Comparison of ENCODE assay signal across 1 cellular context in genomic region chr9:86285247-86285646, GRCh38.
TF ChIP-seq lines count a peak whose summit lies in the region.

No MANE protein-coding gene starts in this region.

TF ChIP-seq in WTC11, 78 proteins besides CTCF, POLR2A, EP300 and RAD21 (continued from another document):
- TF ChIP-seq, protein P1, sequence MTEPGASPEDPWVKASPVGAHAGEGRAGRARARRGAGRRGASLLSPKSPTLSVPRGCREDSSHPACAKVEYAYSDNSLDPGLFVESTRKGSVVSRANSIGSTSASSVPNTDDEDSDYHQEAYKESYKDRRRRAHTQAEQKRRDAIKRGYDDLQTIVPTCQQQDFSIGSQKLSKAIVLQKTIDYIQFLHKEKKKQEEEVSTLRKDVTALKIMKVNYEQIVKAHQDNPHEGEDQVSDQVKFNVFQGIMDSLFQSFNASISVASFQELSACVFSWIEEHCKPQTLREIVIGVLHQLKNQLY (CRISPR knock-in tag; IDR thresholded peaks at IDR 0.05) = no peak
- TF ChIP-seq ZNF317 (CRISPR knock-in tag; IDR thresholded peaks at IDR 0.05; ENCODE audit: borderline replicate concordance, low read depth) (no peak), OVOL2 (CRISPR knock-in tag; IDR thresholded peaks at IDR 0.05; ENCODE audit: borderline replicate concordance) (no peak), NR1H2 (CRISPR knock-in tag; IDR thresholded peaks at IDR 0.05) (no peak), HMGA2 (CRISPR knock-in tag; IDR thresholded peaks at IDR 0.05) (no peak), FOXK1 (CRISPR knock-in tag; IDR thresholded peaks at IDR 0.05) (no peak), CBFB (CRISPR knock-in tag; IDR thresholded peaks at IDR 0.05; ENCODE audit: low read depth) (no peak)
